ENCODE assay signal across 8 cellular contexts in genomic region chr19:10872551-10873107, GRCh38. TPM values are rescaled to one million over a fixed set of nuclear protein-coding genes. Genes with fewer than 3 reads are reported as not detected.
DNase-seq lines count a peak whose midpoint lies in the region; ATAC-seq, FAIRE-seq and TF ChIP-seq lines count a peak whose summit lies in the region.

No MANE protein-coding gene starts in this region.

- dilution Hi-C loops in keratinocyte (cut with MboI; ENCODE audit: extremely low pct_ligation_motif_present, low sequenced_read_pairs): no loop called here

- H3K27me3 Mint-ChIP-seq in T-helper 1 cell treated with Interleukin-12 subunit alpha and Interleukin-12 subunit beta and Interleukin-4 antibody, amounts not matched to agents 30 μg/mL and 1 μg/mL, for 36 hours (ENCODE audit: low read depth): no peaks in the 10 kb centered on the region
- H3K27me3 Mint-ChIP-seq in activated T-helper 17 cell treated with anti-CD3 and anti-CD28 coated beads, Interleukin-2, amount 50 U/mL, for 72 hours: no peaks in the 10 kb centered on the region

- H3K27me3 ChIP-seq in keratinocyte (ENCODE audit: control insufficient read depth, extremely low read depth, insufficient read depth, low read length) (no peaks in the 10 kb centered on the region), stomach smooth muscle (ENCODE audit: control insufficient read depth in 1 of 2, insufficient read depth in 2 of 2, low read length in 2 of 2) (no peaks in the 10 kb centered on the region)

- H3K9ac ChIP-seq in keratinocyte (ENCODE audit: control insufficient read depth, extremely low read depth, insufficient read depth, low read length) (peak overlapping the region; percentile 85), stomach smooth muscle (ENCODE audit: low read length in 2 of 2) (peak overlapping the region; percentile 60 to 78)

- peaks cover 49% of the 10 kb centered on the region for H3K79me2 ChIP-seq in keratinocyte (ENCODE audit: control insufficient read depth, insufficient read depth, low read length)

- H3K27ac Mint-ChIP-seq in T-helper 1 cell treated with Interleukin-12 subunit alpha and Interleukin-12 subunit beta and Interleukin-4 antibody, amounts not matched to agents 30 μg/mL and 1 μg/mL, for 36 hours: peak overlapping the region; percentile 78
- peak overlapping the region; percentile 87 for H3K27ac Mint-ChIP-seq in activated T-helper 17 cell treated with anti-CD3 and anti-CD28 coated beads, Interleukin-2, amount 50 U/mL, for 72 hours

- H3K4me3 ChIP-seq in keratinocyte (ENCODE audit: control insufficient read depth in 2 of 3, extremely low read depth in 1 of 3, insufficient read depth in 2 of 3, low read depth in 1 of 3, low read length in 3 of 3) (peak overlapping the region; percentile 75 to 96 (median 87)), stomach smooth muscle (ENCODE audit: low read length in 2 of 2) (peak overlapping the region; percentile 52 to 78)

- FAIRE-seq in keratinocyte (lab: Jason Lieb, UNC): no peak

- H3K9me1 ChIP-seq in keratinocyte (ENCODE audit: control insufficient read depth, extremely low read depth, insufficient read depth, low read length): no peaks in the 10 kb centered on the region

- H3K4me1 Mint-ChIP-seq in T-helper 1 cell treated with Interleukin-12 subunit alpha and Interleukin-12 subunit beta and Interleukin-4 antibody, amounts not matched to agents 30 μg/mL and 1 μg/mL, for 36 hours (ENCODE audit: low read depth): peaks cover 34% of the 10 kb centered on the region
- peaks cover 19% of the 10 kb centered on the region for H3K4me1 Mint-ChIP-seq in activated T-helper 17 cell treated with anti-CD3 and anti-CD28 coated beads, Interleukin-2, amount 50 U/mL, for 72 hours

- H3K9me3 Mint-ChIP-seq in T-helper 1 cell treated with Interleukin-12 subunit alpha and Interleukin-12 subunit beta and Interleukin-4 antibody, amounts not matched to agents 30 μg/mL and 1 μg/mL, for 36 hours: no peaks in the 10 kb centered on the region
- no peaks in the 10 kb centered on the region for H3K9me3 Mint-ChIP-seq in activated T-helper 17 cell treated with anti-CD3 and anti-CD28 coated beads, Interleukin-2, amount 50 U/mL, for 72 hours

- no peak for ATAC-seq in activated T-helper 17 cell treated with anti-CD3 and anti-CD28 coated beads, Interleukin-2, amount 50 U/mL, for 72 hours (replicated peaks)
- no peak for ATAC-seq in GM21529 (IDR thresholded peaks at IDR 0.05; ENCODE audit: unreplicated experiment)
- ATAC-seq in GM21423 (IDR thresholded peaks at IDR 0.05; ENCODE audit: unreplicated experiment): no peak

- peak overlapping the region; percentile 56 for H3K27ac ChIP-seq in keratinocyte (ENCODE audit: control insufficient read depth, insufficient read depth, low read length)
- H3K27ac ChIP-seq in stomach smooth muscle (ENCODE audit: low read length): peak overlapping the region; percentile 55

- H3K4me3 Mint-ChIP-seq in T-helper 1 cell treated with Interleukin-12 subunit alpha and Interleukin-12 subunit beta and Interleukin-4 antibody, amounts not matched to agents 30 μg/mL and 1 μg/mL, for 36 hours: peak overlapping the region; percentile 86
- H3K4me3 Mint-ChIP-seq in activated T-helper 17 cell treated with anti-CD3 and anti-CD28 coated beads, Interleukin-2, amount 50 U/mL, for 72 hours: peak overlapping the region; percentile 91

- H3K4me1 ChIP-seq in keratinocyte (ENCODE audit: control insufficient read depth, extremely low read depth, insufficient read depth, low read length) (peaks cover 12% of the 10 kb centered on the region), stomach smooth muscle (ENCODE audit: control insufficient read depth, insufficient read depth, low read length) (peaks cover 21% of the 10 kb centered on the region)

- peaks cover 4% of the 10 kb centered on the region for H4K20me1 ChIP-seq in keratinocyte (ENCODE audit: control insufficient read depth, extremely low read depth, insufficient read depth, low read length)

- H3K36me3 Mint-ChIP-seq in T-helper 1 cell treated with Interleukin-12 subunit alpha and Interleukin-12 subunit beta and Interleukin-4 antibody, amounts not matched to agents 30 μg/mL and 1 μg/mL, for 36 hours (ENCODE audit: low read depth): peaks cover 3% of the 10 kb centered on the region
- H3K36me3 Mint-ChIP-seq in activated T-helper 17 cell treated with anti-CD3 and anti-CD28 coated beads, Interleukin-2, amount 50 U/mL, for 72 hours (ENCODE audit: low read depth): peaks cover 10% of the 10 kb centered on the region

- H3K9me3 ChIP-seq in keratinocyte (ENCODE audit: control insufficient read depth, low read depth, low read length) (no peaks in the 10 kb centered on the region), stomach smooth muscle (ENCODE audit: control insufficient read depth in 2 of 2, low read length in 2 of 2) (no peaks in the 10 kb centered on the region)

- no peak for TF ChIP-seq CTCF in keratinocyte (optimal IDR thresholded peaks at IDR 0.05 in 1 of 3, IDR thresholded peaks at IDR 0.05 in 1 of 3, conservative IDR thresholded peaks at IDR 0.05 in 1 of 3; ENCODE audit: extremely low read depth in 1 of 3, insufficient read depth in 2 of 3, low read length in 3 of 3)

- H3K36me3 ChIP-seq in keratinocyte (ENCODE audit: control insufficient read depth in 2 of 2, extremely low read depth in 1 of 2, insufficient read depth in 2 of 2, low read length in 2 of 2) (peaks cover 0 to 2% of the 10 kb centered on the region in 2 experiments), stomach smooth muscle (ENCODE audit: control insufficient read depth in 2 of 2, insufficient read depth in 2 of 2, low read length in 2 of 2) (no peaks in the 10 kb centered on the region)

- DNase-seq in T-helper 1 cell: no peak
- DNase-seq in keratinocyte (ENCODE audit: low read depth, low spot score): no peak
- DNase-seq in OCI-M2 (lab: John Stamatoyannopoulos, UW; ENCODE audit: unreplicated experiment): no peak

- H2AFZ ChIP-seq in keratinocyte (ENCODE audit: control insufficient read depth, low read length): no peak overlapping the region

- H3K4me2 ChIP-seq in keratinocyte (ENCODE audit: control insufficient read depth, extremely low read depth, insufficient read depth, low read depth, low read length): peak overlapping the region; percentile 85

RNA-seq across cellular contexts. Expression of gene CARM1, which starts 1.3 kb away (rescaled TPM):
- 10 to 100 TPM; 32.7 to 62.1 TPM for total RNA-seq in activated T-helper 17 cell treated with anti-CD3 and anti-CD28 coated beads, Interleukin-2, amount 50 U/mL, for 72 hours
- 22.8 to 50.8 TPM (median 23.7 TPM) in 3 replicates for polyA plus RNA-seq in keratinocyte
- polyA plus RNA-seq in keratinocyte (2011; ENCODE audit: low read depth): 8.4 TPM
- 19.8 and 34.8 TPM in 2 replicates for polyA plus RNA-seq in keratinocyte (2011; cell fraction: cytosol; rRNA removed)
- polyA plus RNA-seq in keratinocyte (2011; cell fraction: nucleus; rRNA removed): 26.2 and 31.9 TPM in 2 replicates
- polyA plus RNA-seq in keratinocyte (2012; ENCODE audit: low replicate concordance): 25.0 and 55.7 TPM in 2 replicates
- polyA minus RNA-seq in keratinocyte: 31.8 to 90.8 TPM (median 35.4 TPM) in 3 replicates
- polyA minus RNA-seq in keratinocyte (2011; cell fraction: cytosol; rRNA and poly(A)+ RNA removed): 56.6 TPM
- polyA minus RNA-seq in keratinocyte (2011; cell fraction: nucleus; rRNA and poly(A)+ RNA removed): 20.3 and 21.2 TPM in 2 replicates

RNA-seq across cellular contexts. Expression of gene C19orf38, which starts 24.4 kb away (rescaled TPM):
- total RNA-seq in activated T-helper 17 cell treated with anti-CD3 and anti-CD28 coated beads, Interleukin-2, amount 50 U/mL, for 72 hours: 1 to 10 TPM in 1 of 2 donors, under 1 TPM in 1; 0.48 to 1.7 TPM
- polyA plus RNA-seq in keratinocyte: 0.14 to 0.22 TPM in 2 of 3 replicates, not detected in the other
- polyA plus RNA-seq in keratinocyte (2011; ENCODE audit: low read depth): not detected
- 0.15 and 0.21 TPM in 2 replicates for polyA plus RNA-seq in keratinocyte (2011; cell fraction: cytosol; rRNA removed)
- polyA plus RNA-seq in keratinocyte (2011; cell fraction: nucleus; rRNA removed): 0.29 and 0.31 TPM in 2 replicates
- 0.61 TPM in 1 of 2 replicates, not detected in the other for polyA plus RNA-seq in keratinocyte (2012; ENCODE audit: low replicate concordance)
- polyA minus RNA-seq in keratinocyte: not detected in 3 replicates
- not detected for polyA minus RNA-seq in keratinocyte (2011; cell fraction: cytosol; rRNA and poly(A)+ RNA removed)
- 0.42 TPM in 1 of 2 replicates, not detected in the other for polyA minus RNA-seq in keratinocyte (2011; cell fraction: nucleus; rRNA and poly(A)+ RNA removed)

RNA-seq across cellular contexts. Expression of gene TMED1, which starts 36.6 kb away (rescaled TPM):
- 10 to 100 TPM; 17.6 to 20.2 TPM for total RNA-seq in activated T-helper 17 cell treated with anti-CD3 and anti-CD28 coated beads, Interleukin-2, amount 50 U/mL, for 72 hours
- polyA plus RNA-seq in keratinocyte: 18.2 to 24.8 TPM (median 19.2 TPM) in 3 replicates
- 10.2 TPM for polyA plus RNA-seq in keratinocyte (2011; ENCODE audit: low read depth)
- 13.0 and 20.9 TPM in 2 replicates for polyA plus RNA-seq in keratinocyte (2011; cell fraction: cytosol; rRNA removed)
- 15.3 and 19.5 TPM in 2 replicates for polyA plus RNA-seq in keratinocyte (2011; cell fraction: nucleus; rRNA removed)
- 16.7 and 21.4 TPM in 2 replicates for polyA plus RNA-seq in keratinocyte (2012; ENCODE audit: low replicate concordance)
- polyA minus RNA-seq in keratinocyte: 5.0 to 7.4 TPM (median 6.9 TPM) in 3 replicates
- polyA minus RNA-seq in keratinocyte (2011; cell fraction: cytosol; rRNA and poly(A)+ RNA removed): 22.3 TPM
- 7.1 and 7.6 TPM in 2 replicates for polyA minus RNA-seq in keratinocyte (2011; cell fraction: nucleus; rRNA and poly(A)+ RNA removed)

RNA-seq across cellular contexts. Expression of gene YIPF2, which starts 55.8 kb away (rescaled TPM):
- 10 to 100 TPM; 28.4 to 29.6 TPM for total RNA-seq in activated T-helper 17 cell treated with anti-CD3 and anti-CD28 coated beads, Interleukin-2, amount 50 U/mL, for 72 hours
- polyA plus RNA-seq in keratinocyte: 26.9 to 59.6 TPM (median 40.2 TPM) in 3 replicates
- 17.7 TPM for polyA plus RNA-seq in keratinocyte (2011; ENCODE audit: low read depth)
- 28.1 and 62.8 TPM in 2 replicates for polyA plus RNA-seq in keratinocyte (2011; cell fraction: cytosol; rRNA removed)
- polyA plus RNA-seq in keratinocyte (2011; cell fraction: nucleus; rRNA removed): 55.2 and 72.1 TPM in 2 replicates
- polyA plus RNA-seq in keratinocyte (2012; ENCODE audit: low replicate concordance): 46.5 and 50.7 TPM in 2 replicates
- polyA minus RNA-seq in keratinocyte: 38.8 to 74.3 TPM (median 68.0 TPM) in 3 replicates
- 124 TPM for polyA minus RNA-seq in keratinocyte (2011; cell fraction: cytosol; rRNA and poly(A)+ RNA removed)
- 27.0 and 32.7 TPM in 2 replicates for polyA minus RNA-seq in keratinocyte (2011; cell fraction: nucleus; rRNA and poly(A)+ RNA removed)

RNA-seq across cellular contexts. Expression of gene TIMM29, which starts 56.0 kb away (rescaled TPM):
- total RNA-seq in activated T-helper 17 cell treated with anti-CD3 and anti-CD28 coated beads, Interleukin-2, amount 50 U/mL, for 72 hours: 10 to 100 TPM; 20.7 to 21.4 TPM
- polyA plus RNA-seq in keratinocyte: 6.1 to 10.3 TPM (median 8.4 TPM) in 3 replicates
- 6.9 TPM for polyA plus RNA-seq in keratinocyte (2011; ENCODE audit: low read depth)
- 6.8 and 7.6 TPM in 2 replicates for polyA plus RNA-seq in keratinocyte (2011; cell fraction: cytosol; rRNA removed)
- polyA plus RNA-seq in keratinocyte (2011; cell fraction: nucleus; rRNA removed): 7.0 and 8.8 TPM in 2 replicates
- 12.4 and 14.4 TPM in 2 replicates for polyA plus RNA-seq in keratinocyte (2012; ENCODE audit: low replicate concordance)
- 2.3 to 5.0 TPM (median 3.9 TPM) in 3 replicates for polyA minus RNA-seq in keratinocyte
- 8.8 TPM for polyA minus RNA-seq in keratinocyte (2011; cell fraction: cytosol; rRNA and poly(A)+ RNA removed)
- polyA minus RNA-seq in keratinocyte (2011; cell fraction: nucleus; rRNA and poly(A)+ RNA removed): 6.5 and 7.4 TPM in 2 replicates
